ENCODE assay signal across 8 cellular contexts in genomic region chr17:51322390-51323029, GRCh38.
DNase-seq lines count a peak whose midpoint lies in the region; ATAC-seq and TF ChIP-seq lines count a peak whose summit lies in the region.

No MANE protein-coding gene starts in this region.

- H3K4me2 ChIP-seq in PC-3 (ENCODE audit: low read length): no peak overlapping the region

- POLR2A ChIA-PET in PC-3 (lab: Charles Lee; ENCODE audit: unreplicated experiment): no interaction called here

- H3K4me3 ChIP-seq in PC-3 (ENCODE audit: low read length) (no peak overlapping the region), foreskin fibroblast (ENCODE audit: low read depth in 1 of 2, low read length in 2 of 2) (no peak overlapping the region)

- H4K20me1 ChIP-seq in PC-3 (ENCODE audit: low read length): no peaks in the 10 kb centered on the region

- intact Hi-C loops in PC-3 (cut with micrococcal nuclease): no loop called here

- H3F3A ChIP-seq in PC-3 (ENCODE audit: low read length, unreplicated experiment): no peaks in the 10 kb centered on the region

- CTCF ChIA-PET in PC-3 (lab: Charles Lee): interaction anchor here (0.5 kb wide), 1 partner anchor 87 kb away, joined by 3 read pairs; no protein-coding TSS in a partner anchor

- ATAC-seq in HG02610 (IDR thresholded peaks at IDR 0.05; ENCODE audit: unreplicated experiment): peak; percentile 72
- peak; percentile 91 for ATAC-seq in PC-3
- no peak for ATAC-seq in HG03571 (IDR thresholded peaks at IDR 0.05; ENCODE audit: unreplicated experiment)
- ATAC-seq in HG02970 (IDR thresholded peaks at IDR 0.05; ENCODE audit: low FRiP score, unreplicated experiment): no peak

- H3K27me3 ChIP-seq in PC-3 (ENCODE audit: low read length): peaks cover 22% of the 10 kb centered on the region

- no peak overlapping the region for H2AFZ ChIP-seq in PC-3 (ENCODE audit: low read length)

- H3K4me1 ChIP-seq in PC-3 (ENCODE audit: insufficient read depth, low read length): no peaks in the 10 kb centered on the region

- H3K79me2 ChIP-seq in PC-3 (ENCODE audit: low read length): no peaks in the 10 kb centered on the region

- BruUV-seq in PC-3 (replicated peaks; lab: Mats Ljungman, UMichigan): no TSS peak

- no peak overlapping the region for H3K9ac ChIP-seq in PC-3 (ENCODE audit: low read length)

- no peaks in the 10 kb centered on the region for H3K36me3 ChIP-seq in PC-3 (ENCODE audit: low read depth, low read length)

- H3K9me3 ChIP-seq in PC-3 (ENCODE audit: low read length): peaks cover 7% of the 10 kb centered on the region

- H3K9me2 ChIP-seq in PC-3 (replicated peaks; ENCODE audit: low read length): no peaks in the 10 kb centered on the region

- DNase-seq in NCI-H2081 (lab: John Stamatoyannopoulos, UW): peak; percentile 40 to 76
- DNase-seq in NCI-H2081 treated with DMSO at 0.1 percent for 48 hours (lab: John Stamatoyannopoulos, UW): no peak
- peak; percentile 66 for DNase-seq in PC-3
- no peak for DNase-seq in foreskin fibroblast
- DNase-seq in activated effector memory CD4-positive, alpha-beta T cell treated with Interleukin-2 at 50 U/mL for 16 hours: no peak

- H3K27ac ChIP-seq in PC-3 (ENCODE audit: low read length): no peak overlapping the region

- TF ChIP-seq CTCF in PC-3 (conservative IDR thresholded peaks at IDR 0.05; ENCODE audit: low read depth, low read length) (peak; percentile 93), foreskin fibroblast (IDR thresholded peaks at IDR 0.05; ENCODE audit: low read depth, low read length) (peak; percentile 22)

Comparison
In these comparisons a context has a peak if more than half of its experiments do, and no peak if none do; other contexts are left out.
1. DNase-seq: peak in NCI-H2081 (2 of 2) and PC-3 (single experiment); none in NCI-H2081 treated with DMSO at 0.1 percent for 48 hours (single experiment), foreskin fibroblast (0 of 2) and activated effector memory CD4-positive, alpha-beta T cell treated with Interleukin-2 at 50 U/mL for 16 hours (single experiment).
2. ATAC-seq: peak in HG02610 (single experiment) and PC-3 (single experiment); none in HG03571 (single experiment) and HG02970 (single experiment).